ENCODE assay signal across 1 cellular context in genomic region chr2:19228720-19229119, GRCh38.
TF ChIP-seq lines count a peak whose summit lies in the region.

No MANE protein-coding gene starts in this region.

TF ChIP-seq in HCT116, 20 proteins besides CTCF, POLR2A, EP300 and RAD21 (continued from another document):
- TF ChIP-seq, protein P1, sequence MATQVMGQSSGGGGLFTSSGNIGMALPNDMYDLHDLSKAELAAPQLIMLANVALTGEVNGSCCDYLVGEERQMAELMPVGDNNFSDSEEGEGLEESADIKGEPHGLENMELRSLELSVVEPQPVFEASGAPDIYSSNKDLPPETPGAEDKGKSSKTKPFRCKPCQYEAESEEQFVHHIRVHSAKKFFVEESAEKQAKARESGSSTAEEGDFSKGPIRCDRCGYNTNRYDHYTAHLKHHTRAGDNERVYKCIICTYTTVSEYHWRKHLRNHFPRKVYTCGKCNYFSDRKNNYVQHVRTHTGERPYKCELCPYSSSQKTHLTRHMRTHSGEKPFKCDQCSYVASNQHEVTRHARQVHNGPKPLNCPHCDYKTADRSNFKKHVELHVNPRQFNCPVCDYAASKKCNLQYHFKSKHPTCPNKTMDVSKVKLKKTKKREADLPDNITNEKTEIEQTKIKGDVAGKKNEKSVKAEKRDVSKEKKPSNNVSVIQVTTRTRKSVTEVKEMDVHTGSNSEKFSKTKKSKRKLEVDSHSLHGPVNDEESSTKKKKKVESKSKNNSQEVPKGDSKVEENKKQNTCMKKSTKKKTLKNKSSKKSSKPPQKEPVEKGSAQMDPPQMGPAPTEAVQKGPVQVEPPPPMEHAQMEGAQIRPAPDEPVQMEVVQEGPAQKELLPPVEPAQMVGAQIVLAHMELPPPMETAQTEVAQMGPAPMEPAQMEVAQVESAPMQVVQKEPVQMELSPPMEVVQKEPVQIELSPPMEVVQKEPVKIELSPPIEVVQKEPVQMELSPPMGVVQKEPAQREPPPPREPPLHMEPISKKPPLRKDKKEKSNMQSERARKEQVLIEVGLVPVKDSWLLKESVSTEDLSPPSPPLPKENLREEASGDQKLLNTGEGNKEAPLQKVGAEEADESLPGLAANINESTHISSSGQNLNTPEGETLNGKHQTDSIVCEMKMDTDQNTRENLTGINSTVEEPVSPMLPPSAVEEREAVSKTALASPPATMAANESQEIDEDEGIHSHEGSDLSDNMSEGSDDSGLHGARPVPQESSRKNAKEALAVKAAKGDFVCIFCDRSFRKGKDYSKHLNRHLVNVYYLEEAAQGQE (IDR thresholded peaks at IDR 0.05; ENCODE audit: low read depth): no peak
- TF ChIP-seq ZNF274 (IDR thresholded peaks at IDR 0.05; ENCODE audit: low read depth, low read length) (no peak), SP1 (IDR thresholded peaks at IDR 0.05; ENCODE audit: low read depth) (no peak), TCF7L2 (IDR thresholded peaks at IDR 0.05; ENCODE audit: borderline replicate concordance, extremely low read depth, insufficient read depth, insufficient read length) (no peak), ZBTB33 (IDR thresholded peaks at IDR 0.05; ENCODE audit: extremely low read depth, insufficient replicate concordance, low read length) (no peak), FOSL1 (IDR thresholded peaks at IDR 0.05; ENCODE audit: low read depth) (no peak), SIN3A (IDR thresholded peaks at IDR 0.05; ENCODE audit: low read depth) (no peak), CBX3 (IDR thresholded peaks at IDR 0.05; ENCODE audit: low read depth) (no peak), MAX (IDR thresholded peaks at IDR 0.05) (no peak), EGR1 (IDR thresholded peaks at IDR 0.05; ENCODE audit: low read depth) (no peak), SRF (IDR thresholded peaks at IDR 0.05; ENCODE audit: low read depth) (no peak)
